ENCODE assay signal across 8 cellular contexts in genomic region chr3:172522871-172523818, GRCh38. TPM values are rescaled to one million over a fixed set of nuclear protein-coding genes. Genes with fewer than 3 reads are reported as not detected.
A peak's percentile ranks its signal among the peaks of the same experiment; 100 is the strongest.
DNase-seq lines count a peak whose midpoint lies in the region; ATAC-seq and TF ChIP-seq lines count a peak whose summit lies in the region.

Gene TNFSF10, minus strand, starts transcription at chr3:172523430. Its CDS starts 46 bp downstream, at chr3:172523384.

- peak; percentile 90 for ATAC-seq in HG02588 (IDR thresholded peaks at IDR 0.05; ENCODE audit: unreplicated experiment)

- TF ChIP-seq CTCF in NB4 (IDR thresholded peaks at IDR 0.05; ENCODE audit: low read depth, low read length), result no peak
- TF ChIP-seq CTCF in suprapubic skin (IDR thresholded peaks at IDR 0.05), result no peak

- no peaks in the 10 kb centered on the region for H3K27me3 ChIP-seq in suprapubic skin

- peaks cover 43% of the 10 kb centered on the region for H3K4me1 ChIP-seq in suprapubic skin

- TF ChIP-seq EP300 in suprapubic skin (IDR thresholded peaks at IDR 0.05), result no peak

- TF ChIP-seq POLR2A in GM15510 (IDR thresholded peaks at IDR 0.05; ENCODE audit: borderline replicate concordance, extremely low read depth, insufficient read length) (peak; percentile 85), NB4 (IDR thresholded peaks at IDR 0.05; ENCODE audit: extremely low read depth, insufficient read length) (peak; percentile 63), suprapubic skin (IDR thresholded peaks at IDR 0.05) (peak in 1 of 2 donors; percentile 62)

- H3K36me3 ChIP-seq in suprapubic skin, result no peaks in the 10 kb centered on the region

- 5% methylated on average over 9 of the region's 9 CpGs for WGBS in suprapubic skin

- peak within 1 kb of the TSS; percentile 84 for H3K27ac ChIP-seq in suprapubic skin

- no peaks in the 10 kb centered on the region for H3K9me3 ChIP-seq in suprapubic skin

- DNase-seq in NB4 (ENCODE audit: low read depth) (peak; percentile 91), mucosa of gallbladder (ENCODE audit: low spot score) (peak; percentile 79), suprapubic skin (ENCODE audit: low spot score in 2 of 2) (peak; percentile 72 to 83), NCI-H526 treated with DMSO at 0.1 percent for 48 hours (lab: John Stamatoyannopoulos, UW) (no peak)
- peak; percentile 71 for DNase-seq in activated CD4-positive, alpha-beta T cell treated with anti-CD3 and anti-CD28 coated beads for 48 hours
- DNase-seq in effector CD4-positive, alpha-beta T cell, result peak; percentile 37

- peak within 1 kb of the TSS; percentile 86 for H3K4me3 ChIP-seq in NB4 (ENCODE audit: low read depth, low read length)
- peak within 1 kb of the TSS; percentile 51 for H3K4me3 ChIP-seq in suprapubic skin

RNA-seq across cellular contexts. Expression of gene TNFSF10, which starts in this region (rescaled TPM):
- total RNA-seq in mucosa of gallbladder, result 40.3 TPM
- total RNA-seq in suprapubic skin, result 10 to 100 TPM; 56.7 to 88.7 (median 66.3) TPM
